1 cellular context compared by ENCODE assay signal in the genomic region with DNA sequence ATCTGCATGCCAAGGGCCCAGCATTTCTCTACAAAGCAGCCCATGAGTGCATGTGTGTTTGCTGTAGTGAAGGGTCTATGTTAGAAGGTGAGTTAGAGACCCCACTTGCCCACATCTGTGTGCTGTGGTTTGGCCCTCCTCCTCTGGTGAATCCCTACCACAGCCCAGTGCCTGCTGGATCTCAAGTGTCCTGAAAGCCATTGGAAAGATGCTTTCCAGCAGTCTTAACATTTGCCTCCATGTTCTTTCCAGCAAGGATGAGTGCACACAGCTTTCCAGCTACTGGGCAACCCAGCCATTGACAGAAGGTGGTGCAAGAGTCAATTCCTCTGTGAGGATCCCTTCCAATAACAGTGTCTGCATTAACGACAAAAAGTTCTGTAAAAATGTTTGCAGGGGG.
TF ChIP-seq lines count a peak whose summit lies in the region.

No MANE protein-coding gene starts in this region.

TF ChIP-seq in IMR-90, 13 proteins besides CTCF, POLR2A, EP300 and RAD21:
- TF ChIP-seq MAZ (IDR thresholded peaks at IDR 0.05; ENCODE audit: borderline replicate concordance, low read depth, low read length) (no peak), MAFK (IDR thresholded peaks at IDR 0.05; ENCODE audit: low read depth, low read length) (no peak), RFX5 (IDR thresholded peaks at IDR 0.05; ENCODE audit: low read depth, low read length) (no peak), SMC3 (IDR thresholded peaks at IDR 0.05; ENCODE audit: low read depth, low read length) (no peak)
- TF ChIP-seq, protein P1, sequence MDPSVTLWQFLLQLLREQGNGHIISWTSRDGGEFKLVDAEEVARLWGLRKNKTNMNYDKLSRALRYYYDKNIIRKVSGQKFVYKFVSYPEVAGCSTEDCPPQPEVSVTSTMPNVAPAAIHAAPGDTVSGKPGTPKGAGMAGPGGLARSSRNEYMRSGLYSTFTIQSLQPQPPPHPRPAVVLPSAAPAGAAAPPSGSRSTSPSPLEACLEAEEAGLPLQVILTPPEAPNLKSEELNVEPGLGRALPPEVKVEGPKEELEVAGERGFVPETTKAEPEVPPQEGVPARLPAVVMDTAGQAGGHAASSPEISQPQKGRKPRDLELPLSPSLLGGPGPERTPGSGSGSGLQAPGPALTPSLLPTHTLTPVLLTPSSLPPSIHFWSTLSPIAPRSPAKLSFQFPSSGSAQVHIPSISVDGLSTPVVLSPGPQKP (IDR thresholded peaks at IDR 0.05; ENCODE audit: borderline replicate concordance, low read depth, low read length), result no peak
